Comparison of ENCODE assay signal across 23 cellular contexts in the genomic region with DNA sequence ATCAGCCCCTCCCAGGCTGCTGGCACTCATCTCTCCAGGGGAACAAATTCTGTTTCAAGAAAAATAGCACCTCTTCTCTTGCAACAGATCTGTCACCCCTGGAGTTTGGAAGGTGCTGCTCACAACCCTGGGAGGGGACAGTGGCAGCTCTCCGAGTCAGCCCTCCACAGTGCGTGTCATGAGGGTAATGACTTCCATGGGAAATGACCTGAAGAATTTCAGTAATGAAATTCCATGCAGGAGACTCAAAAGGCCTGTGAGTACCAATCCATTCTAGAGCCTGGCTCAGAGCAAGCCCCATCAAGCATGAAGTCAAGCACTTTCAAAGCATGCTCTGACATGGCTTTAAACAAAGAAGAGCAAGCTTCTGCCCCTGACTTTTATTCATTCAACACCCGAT.
"Had no signal": no experiment of that assay in that cellular context is flagged by ENCODE, and none has a peak within 500 bp of the region (broad histone marks: within the 10 kb centered on the region; RNA-seq: fewer than 3 reads in every experiment).

No MANE protein-coding gene starts in this region.

- H3K4me2 ChIP-seq: KMS-11, PC-9 had no signal

- H3K9ac ChIP-seq: KMS-11 had no signal

- H2AFZ ChIP-seq: PC-9 had no signal

- H3K4me3 ChIP-seq: adrenal gland, breast epithelium, PC-9 had no signal

- H3K27me3 ChIP-seq: breast epithelium had no signal

- H3K9me3 ChIP-seq: adrenal gland, breast epithelium had no signal

- H3K4me1 ChIP-seq: adrenal gland, breast epithelium had no signal

- H3K27ac ChIP-seq: adrenal gland, breast epithelium, KMS-11, PC-9 had no signal

- ATAC-seq: activated CD8-positive, alpha-beta T cell treated with anti-CD3 and anti-CD28 coated beads, Interleukin-2, amount 10 ng/mL, durations not matched to agents 7 days and 5 days; T-helper 17 cell; WTC11 had no signal

- H3K36me3 ChIP-seq: adrenal gland, breast epithelium had no signal

- DNase-seq: activated CD4-positive, alpha-beta T cell treated with anti-CD3 and anti-CD28 coated beads for 48 hours; activated CD4-positive, alpha-beta T cell treated with anti-CD3 and anti-CD28 coated beads, Interleukin-2, amount 50 U/mL, for 4 hours; activated CD4-positive, CD25-positive, alpha-beta regulatory T cell treated with anti-CD3 and anti-CD28 coated beads, Interleukin-2, amount 50 U/mL, for 72 hours; activated CD8-positive, alpha-beta memory T cell treated with anti-CD3 and anti-CD28 coated beads, Interleukin-2, amount 50 U/mL, for 48 hours; activated CD8-positive, alpha-beta T cell treated with anti-CD3 and anti-CD28 coated beads, Interleukin-2, amount 10 ng/mL, durations not matched to agents 7 days and 5 days; activated naive CD4-positive, alpha-beta T cell treated with anti-CD3 and anti-CD28 coated beads, Interleukin-2, amount 50 U/mL, for 16 hours; activated naive CD8-positive, alpha-beta T cell treated with anti-CD3 and anti-CD28 coated beads, Interleukin-2, amount 10 ng/mL, durations not matched to agents 7 days and 5 days; activated T-cell treated with anti-CD3 and anti-CD28 coated beads, Interleukin-2, amount 50 U/mL, for 1 hour; adrenal gland; central memory CD4-positive, alpha-beta T cell; MV-4-11; NCI-H1436; NCI-H2171 treated with DMSO at 0.1 percent for 48 hours; NCI-H226; NCI-H510A treated with DMSO at 0.1 percent for 48 hours; NCI-H69; PC-9; SIG-M5; T-helper 17 cell; T-helper 9 cell had no signal
